Comparison of ENCODE assay signal across 8 cellular contexts in genomic region chr7:99392659-99393362, GRCh38. TPM values are rescaled to one million over a fixed set of nuclear protein-coding genes. Genes with fewer than 3 reads are reported as not detected.
DNase-seq lines count a peak whose midpoint lies in the region; ATAC-seq and TF ChIP-seq lines count a peak whose summit lies in the region.

No MANE protein-coding gene starts in this region.

- peak overlapping the region in 1 of 2 donors; percentile 20 for H3K27ac ChIP-seq in liver (ENCODE audit: low read depth in 1 of 2, low read length in 2 of 2)

- DNase-seq in GM19238 (ENCODE audit: insufficient read length, low spot score) (peak; percentile 54), NCI-H1417 treated with DMSO at 0.1 percent for 48 hours (lab: John Stamatoyannopoulos, UW) (peak; percentile 77), cerebellum (ENCODE audit: low spot score) (peak; percentile 84), Kasumi-1 (lab: John Stamatoyannopoulos, UW) (no peak)
- peak; percentile 63 to 64 for DNase-seq in activated CD4-positive, alpha-beta T cell treated with anti-CD3 and anti-CD28 coated beads for 24 hours (ENCODE audit: low read depth in 2 of 2)
- DNase-seq in stimulated activated CD4-positive, alpha-beta T cell treated with anti-CD3 and anti-CD28 coated beads, Interleukin-4, amount 100 ng/mL, for 48 hours (ENCODE audit: low read depth in 2 of 2), result peak; percentile 61 to 69

- ATAC-seq in GM19397 (IDR thresholded peaks at IDR 0.05; ENCODE audit: unreplicated experiment), result no peak

- no peak for TF ChIP-seq RAD21 in liver (IDR thresholded peaks at IDR 0.05)

- H3K27me3 ChIP-seq in liver (ENCODE audit: control insufficient read depth in 4 of 4, insufficient read depth in 4 of 4, low read length in 3 of 4), result no peaks in the 10 kb centered on the region

- H3K4me3 ChIP-seq in liver (ENCODE audit: low read depth in 1 of 3, low read length in 3 of 3), result peak overlapping the region; percentile 22 to 64 (median 44)

- H3K4me1 ChIP-seq in liver (ENCODE audit: control insufficient read depth in 4 of 4, insufficient read depth in 4 of 4, low read length in 3 of 4), result peaks cover 8 to 30% (median 19%) of the 10 kb centered on the region in 4 donors

- H3K36me3 ChIP-seq in liver (ENCODE audit: control insufficient read depth in 4 of 4, insufficient read depth in 3 of 4, low read depth in 1 of 4, low read length in 3 of 4), result peaks cover 9 to 43% (median 14%) of the 10 kb centered on the region in 4 donors

- H3K9me3 ChIP-seq in liver (ENCODE audit: control insufficient read depth in 4 of 4, low read length in 3 of 4), result no peaks in the 10 kb centered on the region

- TF ChIP-seq CTCF in liver (IDR thresholded peaks at IDR 0.05; ENCODE audit: low read depth, low read length, missing input control), result peak; percentile 0

- no peak overlapping the region for H3K9ac ChIP-seq in liver (ENCODE audit: low read depth in 1 of 2, low read length in 2 of 2)

- WGBS in liver, result 8% methylated on average over 68 of the region's 68 CpGs

TF ChIP-seq in liver, 16 proteins besides CTCF, POLR2A, EP300 and RAD21:
- TF ChIP-seq EGR1 (IDR thresholded peaks at IDR 0.05; ENCODE audit: low read depth in 2 of 2), result no peak
- no peak for TF ChIP-seq FOXA2 (IDR thresholded peaks at IDR 0.05)
- no peak for TF ChIP-seq RXRA (IDR thresholded peaks at IDR 0.05)
- TF ChIP-seq FOXA1 (IDR thresholded peaks at IDR 0.05), result no peak
- no peak for TF ChIP-seq TAF1 (conservative IDR thresholded peaks at IDR 0.05)
- TF ChIP-seq JUND (IDR thresholded peaks at IDR 0.05), result no peak
- no peak for TF ChIP-seq NR2F2 (IDR thresholded peaks at IDR 0.05)
- TF ChIP-seq GABPA (IDR thresholded peaks at IDR 0.05 in 1 of 2, conservative IDR thresholded peaks at IDR 0.05 in 1 of 2), result no peak
- no peak for TF ChIP-seq YY1 (IDR thresholded peaks at IDR 0.05)
- no peak for TF ChIP-seq MAX (IDR thresholded peaks at IDR 0.05)
- TF ChIP-seq ZBTB33 (IDR thresholded peaks at IDR 0.05), result no peak
- TF ChIP-seq REST (IDR thresholded peaks at IDR 0.05), result no peak
- no peak for TF ChIP-seq ATF3 (IDR thresholded peaks at IDR 0.05)
- TF ChIP-seq SP1 (IDR thresholded peaks at IDR 0.05), result no peak
- no peak for TF ChIP-seq HNF4A (conservative IDR thresholded peaks at IDR 0.05)
- TF ChIP-seq HNF4G (IDR thresholded peaks at IDR 0.05), result no peak
TF ChIP-seq in liver: peak in this region for 0.

RNA-seq across cellular contexts. Expression of gene PDAP1, which starts 15.6 kb away (rescaled TPM):
- 15.3 TPM for total RNA-seq in cerebellum
- total RNA-seq in liver, result 10 to 100 TPM; 11.6 to 48.5 TPM
- 10 to 100 TPM; 14.6 to 83.6 TPM for polyA plus RNA-seq in liver

RNA-seq across cellular contexts. Expression of gene BUD31, which starts 16.0 kb away (rescaled TPM):
- total RNA-seq in cerebellum (34.9 TPM), liver (10 to 100 TPM; 18.5 to 28.6 TPM)
- 10 to 100 TPM; 35.4 to 55.9 TPM for polyA plus RNA-seq in liver

RNA-seq across cellular contexts. Expression of gene ARPC1B, which starts 18.3 kb away (rescaled TPM):
- total RNA-seq in cerebellum (14.4 TPM), liver (100 to 1,000 TPM; 111 to 182 TPM)
- polyA plus RNA-seq in liver, result 100 to 1,000 TPM in 1 of 2 donors, 10 to 100 TPM in 1; 43.9 to 112 TPM

RNA-seq across cellular contexts. Expression of gene PTCD1, which starts 45.8 kb away (rescaled TPM):
- total RNA-seq in cerebellum (6.0 TPM), liver (1 to 10 TPM; 4.2 to 4.3 TPM)
- polyA plus RNA-seq in liver, result 1 to 10 TPM; 3.1 to 3.5 TPM

RNA-seq across cellular contexts. Expression of gene CPSF4, which starts 45.9 kb away (rescaled TPM):
- 36.0 TPM for total RNA-seq in cerebellum
- total RNA-seq in liver, result 10 to 100 TPM; 11.5 to 15.3 TPM
- polyA plus RNA-seq in liver, result 1 to 10 TPM; 7.1 to 9.6 TPM

Comparison
In these comparisons a context has a peak if more than half of its experiments do, and no peak if none do; other contexts are left out.
1. DNase-seq: peak in GM19238 (single experiment), NCI-H1417 treated with DMSO at 0.1 percent for 48 hours (single experiment), activated CD4-positive, alpha-beta T cell treated with anti-CD3 and anti-CD28 coated beads for 24 hours (2 of 2), cerebellum (single experiment) and stimulated activated CD4-positive, alpha-beta T cell treated with anti-CD3 and anti-CD28 coated beads, Interleukin-4, amount 100 ng/mL, for 48 hours (2 of 2); none in Kasumi-1 (0 of 2).